Comparison of ENCODE assay signal across 11 cellular contexts in the genomic region with DNA sequence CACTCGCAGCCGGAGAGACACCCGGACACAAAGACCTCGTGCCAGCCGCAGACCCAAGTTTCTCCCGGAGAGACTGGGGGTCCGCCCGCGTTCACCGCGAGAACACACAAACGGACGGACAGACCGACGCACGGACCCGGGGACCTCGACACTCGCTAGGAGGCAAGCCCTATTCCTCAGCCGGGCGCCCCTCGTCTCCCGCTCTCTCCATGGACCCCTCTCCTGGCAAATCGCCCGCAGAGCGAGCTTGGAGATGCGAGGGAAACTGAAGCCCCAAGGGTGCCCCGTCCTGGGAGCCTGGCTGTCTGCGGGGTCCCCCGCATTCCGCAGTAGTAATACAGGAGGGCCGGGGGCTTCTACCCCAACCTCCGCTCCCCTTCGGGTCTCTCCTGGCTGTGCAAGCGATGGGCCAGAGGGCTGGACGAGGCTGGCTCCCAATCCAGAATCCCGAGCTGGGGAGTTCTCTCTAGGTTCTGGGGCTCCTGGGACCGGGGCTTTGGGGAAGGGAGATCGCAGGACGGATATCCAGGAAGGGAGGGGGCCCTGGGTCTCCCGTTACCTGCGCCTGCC. TPM values are rescaled to one million over a fixed set of nuclear protein-coding genes. Genes with fewer than 3 reads are reported as not detected.
DNase-seq lines count a peak whose midpoint lies in the region; ATAC-seq and TF ChIP-seq lines count a peak whose summit lies in the region.
"Had no signal": no experiment of that assay in that cellular context is flagged by ENCODE, and none has a peak within 500 bp of the region (broad histone marks: within the 10 kb centered on the region; RNA-seq: fewer than 3 reads in every experiment).

No MANE protein-coding gene starts in this region.

- H3K36me3 ChIP-seq in WERI-Rb-1 (no peaks in the 10 kb centered on the region), iPS DF 6.9 (ENCODE audit: control insufficient read depth, insufficient read depth, low read length) (no peaks in the 10 kb centered on the region; the same call in 1 of the 2 replicates), skeletal muscle satellite cell (ENCODE audit: insufficient read depth, low read length) (no peaks in the 10 kb centered on the region)

- H3K4me3 ChIP-seq in WERI-Rb-1 (ENCODE audit: low read depth, low read length): peak overlapping the region; percentile 33
- peak overlapping the region; percentile 55; the same call in 1 of the 2 replicates for H3K4me3 ChIP-seq in iPS DF 6.9 (ENCODE audit: low read length)
- peak overlapping the region; percentile 62 for H3K4me3 ChIP-seq in skeletal muscle satellite cell (ENCODE audit: low read length)

- H3K27me3 ChIP-seq in WERI-Rb-1 (ENCODE audit: insufficient read depth, low read depth, severe bottlenecking) (peaks cover 73% of the 10 kb centered on the region), iPS DF 6.9 (ENCODE audit: control insufficient read depth, insufficient read depth, low read length) (peaks cover 4% of the 10 kb centered on the region), skeletal muscle satellite cell (ENCODE audit: control insufficient read depth, insufficient read depth, low read length) (peaks cover 85% of the 10 kb centered on the region)

- no peak overlapping the region for H3K9ac ChIP-seq in skeletal muscle satellite cell (ENCODE audit: low read depth, low read length)

- H3K4me1 ChIP-seq in iPS DF 6.9 (ENCODE audit: control insufficient read depth, insufficient read depth, low read length): peaks cover 7% of the 10 kb centered on the region
- H3K4me1 ChIP-seq in skeletal muscle satellite cell (ENCODE audit: control insufficient read depth, insufficient read depth, low read length): peaks cover 15% of the 10 kb centered on the region

- H3K9me3 ChIP-seq in WERI-Rb-1 (ENCODE audit: severe bottlenecking) (no peaks in the 10 kb centered on the region), iPS DF 6.9 (ENCODE audit: control insufficient read depth, insufficient read depth, low read length) (no peaks in the 10 kb centered on the region), skeletal muscle satellite cell (replicated peaks; ENCODE audit: low read length) (no peaks in the 10 kb centered on the region)

- TF ChIP-seq CTCF in WERI-Rb-1 (IDR thresholded peaks at IDR 0.05; ENCODE audit: low read depth, low read length): no peak

- no CpG with 5 or more reads among the region's 42 CpGs for WGBS in iPS DF 6.9 (ENCODE audit: insufficient coverage, insufficient read length)

- DNase-seq in DMS 273 (lab: John Stamatoyannopoulos, UW; ENCODE audit: unreplicated experiment) (peak; percentile 58), DMS 273 treated with DMSO at 0.1 percent for 48 hours (lab: John Stamatoyannopoulos, UW) (no peak), WERI-Rb-1 (no peak), iPS DF 6.9 (ENCODE audit: low read depth, low spot score) (no peak), NCI-H510A (lab: John Stamatoyannopoulos, UW) (no peak)
- DNase-seq: NCI-H226; stimulated activated naive CD4-positive, alpha-beta T cell treated with Interleukin-2 at 50 U/mL for 16 hours had no signal

- ATAC-seq in HG03045 (IDR thresholded peaks at IDR 0.05; ENCODE audit: unreplicated experiment) (no peak), HG02759 (IDR thresholded peaks at IDR 0.05; ENCODE audit: unreplicated experiment) (no peak)

- peak overlapping the region; percentile 78 for H3K4me2 ChIP-seq in skeletal muscle satellite cell (ENCODE audit: low read length)

- H3K27ac ChIP-seq in WERI-Rb-1 (no peak overlapping the region), iPS DF 6.9 (ENCODE audit: low read length) (no peak overlapping the region)
- H3K27ac ChIP-seq: 22Rv1 had no signal

RNA-seq across cellular contexts. Expression of a gene that starts 0.5 kb away (rescaled TPM):
- under 0.01 TPM in 1 of 2 replicates, not detected in the other for total RNA-seq in skeletal muscle satellite cell (2012; rRNA removed)
